Comparison of ENCODE assay signal across 8 cellular contexts in genomic region chr6:30508890-30509736, GRCh38. TPM values are rescaled to one million over a fixed set of nuclear protein-coding genes. Genes with fewer than 3 reads are reported as not detected.
DNase-seq lines count a peak whose midpoint lies in the region; ATAC-seq, FAIRE-seq and TF ChIP-seq lines count a peak whose summit lies in the region.

No MANE protein-coding gene starts in this region.

- no peak for TF ChIP-seq POLR2A in gastrocnemius medialis (IDR thresholded peaks at IDR 0.05)

- intact Hi-C loops in activated T-helper 2 cell treated with anti-CD3 and anti-CD28 coated beads, Interferon-gamma antibody, Interleukin-2, Interleukin-4, amounts not matched to agents 10 μg/mL and 5 μg/mL and 100 μg/mL, durations not matched to agents 14 hours and 24 hours and 36 hours (cut with micrococcal nuclease), result loop anchor here (1.0 kb wide), 1 partner anchor 19 kb away; no protein-coding TSS in a partner anchor
- intact Hi-C loops in gastrocnemius medialis (cut with DNase I; ENCODE audit: low total_unique reads), result no loop called here

- POLR2A ChIA-PET in naive thymus-derived CD8-positive, alpha-beta T cell (lab: Charles Lee), result interaction anchor here (0.7 to 16.3 kb wide), 10 partner anchors 6 to 222 kb away, joined by 3 to 540 read pairs (median 7); partner anchors contain the start of gene HLA-E

- peak overlapping the region; percentile 23 for H3K4me3 Mint-ChIP-seq in activated T-helper 2 cell treated with anti-CD3 and anti-CD28 coated beads, Interferon-gamma antibody, Interleukin-2, Interleukin-4, amounts not matched to agents 10 μg/mL and 5 μg/mL and 100 μg/mL, durations not matched to agents 14 hours and 24 hours and 36 hours (ENCODE audit: low read depth)
- H3K4me3 Mint-ChIP-seq in naive thymus-derived CD8-positive, alpha-beta T cell, result peak overlapping the region; percentile 65 to 87 (median 76)

- H3K4me1 Mint-ChIP-seq in activated T-helper 2 cell treated with anti-CD3 and anti-CD28 coated beads, Interferon-gamma antibody, Interleukin-2, Interleukin-4, amounts not matched to agents 10 μg/mL and 5 μg/mL and 100 μg/mL, durations not matched to agents 14 hours and 24 hours and 36 hours (ENCODE audit: low read depth), result peaks cover 43% of the 10 kb centered on the region
- H3K4me1 Mint-ChIP-seq in naive thymus-derived CD8-positive, alpha-beta T cell, result peaks cover 22 to 76% (median 65%) of the 10 kb centered on the region in 4 donors

- no peaks in the 10 kb centered on the region for H3K9me3 Mint-ChIP-seq in activated T-helper 2 cell treated with anti-CD3 and anti-CD28 coated beads, Interferon-gamma antibody, Interleukin-2, Interleukin-4, amounts not matched to agents 10 μg/mL and 5 μg/mL and 100 μg/mL, durations not matched to agents 14 hours and 24 hours and 36 hours
- no peaks in the 10 kb centered on the region for H3K9me3 Mint-ChIP-seq in naive thymus-derived CD8-positive, alpha-beta T cell

- no peak for TF ChIP-seq CTCF in gastrocnemius medialis (IDR thresholded peaks at IDR 0.05 in 4 of 5, conservative IDR thresholded peaks at IDR 0.05 in 1 of 5)

- DNase-seq in GM18507 (ENCODE audit: extremely low spot score, insufficient read length, low read depth) (no peak), glomerular visceral epithelial cell (ENCODE audit: extremely low spot score) (no peak), NCI-H510A treated with DMSO at 0.1 percent for 48 hours (lab: John Stamatoyannopoulos, UW) (no peak), gastrocnemius medialis (no peak)
- no peak for DNase-seq in activated T-helper 2 cell treated with anti-CD3 and anti-CD28 coated beads, Interferon-gamma antibody, Interleukin-2, Interleukin-4, amounts not matched to agents 10 μg/mL and 5 μg/mL and 100 μg/mL, durations not matched to agents 14 hours and 24 hours and 36 hours (ENCODE audit: low spot score)
- peak in 5 of 10 donors; percentile 53 to 87 (median 86) for DNase-seq in naive thymus-derived CD8-positive, alpha-beta T cell

- peak; percentile 31 for ATAC-seq in HG03575 (IDR thresholded peaks at IDR 0.05; ENCODE audit: extremely low read depth, insufficient number of reproducible peaks, low FRiP score, unreplicated experiment)
- peak; percentile 88 to 90 for ATAC-seq in naive thymus-derived CD8-positive, alpha-beta T cell
- ATAC-seq in HG03457 (IDR thresholded peaks at IDR 0.05; ENCODE audit: unreplicated experiment), result no peak
- no peak for ATAC-seq in gastrocnemius medialis

- no peaks in the 10 kb centered on the region for H3K36me3 ChIP-seq in gastrocnemius medialis

- peak overlapping the region; percentile 82 for H3K27ac Mint-ChIP-seq in activated T-helper 2 cell treated with anti-CD3 and anti-CD28 coated beads, Interferon-gamma antibody, Interleukin-2, Interleukin-4, amounts not matched to agents 10 μg/mL and 5 μg/mL and 100 μg/mL, durations not matched to agents 14 hours and 24 hours and 36 hours
- peak overlapping the region; percentile 53 to 96 (median 88) for H3K27ac Mint-ChIP-seq in naive thymus-derived CD8-positive, alpha-beta T cell

- H3K27ac ChIP-seq in gastrocnemius medialis, result peak overlapping the region in 2 of 4 donors; percentile 28

- FAIRE-seq in GM18507 (lab: Jason Lieb, UNC), result peak; percentile 96

- H3K27me3 Mint-ChIP-seq in activated T-helper 2 cell treated with anti-CD3 and anti-CD28 coated beads, Interferon-gamma antibody, Interleukin-2, Interleukin-4, amounts not matched to agents 10 μg/mL and 5 μg/mL and 100 μg/mL, durations not matched to agents 14 hours and 24 hours and 36 hours (ENCODE audit: low read depth), result no peaks in the 10 kb centered on the region
- H3K27me3 Mint-ChIP-seq in naive thymus-derived CD8-positive, alpha-beta T cell, result peaks cover 0 to 2% (median 0%) of the 10 kb centered on the region in 5 donors

- in situ Hi-C loops in gastrocnemius medialis (cut with MboI; ENCODE audit: low sequenced_read_pairs in 4 of 4), result no loop called here

- H3K27me3 ChIP-seq in gastrocnemius medialis, result no peaks in the 10 kb centered on the region

- no peaks in the 10 kb centered on the region for H3K9me3 ChIP-seq in gastrocnemius medialis

- no peaks in the 10 kb centered on the region for H3K4me1 ChIP-seq in gastrocnemius medialis

- peaks cover 5% of the 10 kb centered on the region for H3K36me3 Mint-ChIP-seq in activated T-helper 2 cell treated with anti-CD3 and anti-CD28 coated beads, Interferon-gamma antibody, Interleukin-2, Interleukin-4, amounts not matched to agents 10 μg/mL and 5 μg/mL and 100 μg/mL, durations not matched to agents 14 hours and 24 hours and 36 hours (ENCODE audit: low read depth)
- H3K36me3 Mint-ChIP-seq in naive thymus-derived CD8-positive, alpha-beta T cell, result no peaks in the 10 kb centered on the region

- H3K4me3 ChIP-seq in gastrocnemius medialis, result no peak overlapping the region

RNA-seq across cellular contexts. Expression of gene HLA-E, which starts 19.8 kb away (rescaled TPM):
- 358 and 360 TPM in 2 replicates for total RNA-seq in activated T-helper 2 cell treated with anti-CD3 and anti-CD28 coated beads, Interferon-gamma antibody, Interleukin-2, Interleukin-4, amounts not matched to agents 10 μg/mL and 5 μg/mL and 100 μg/mL, durations not matched to agents 14 hours and 24 hours and 36 hours
- 1,000 to 10,000 TPM; 1,291 to 1,305 TPM for total RNA-seq in naive thymus-derived CD8-positive, alpha-beta T cell
- polyA plus RNA-seq in naive thymus-derived CD8-positive, alpha-beta T cell, result 1,000 to 10,000 TPM; 2,699 to 2,977 (median 2,826) TPM
- total RNA-seq in gastrocnemius medialis, result 100 to 1,000 TPM; 135 to 248 (median 157) TPM

RNA-seq across cellular contexts. Expression of gene GNL1, which starts 47.2 kb away (rescaled TPM):
- 79.8 and 88.2 TPM in 2 replicates for total RNA-seq in activated T-helper 2 cell treated with anti-CD3 and anti-CD28 coated beads, Interferon-gamma antibody, Interleukin-2, Interleukin-4, amounts not matched to agents 10 μg/mL and 5 μg/mL and 100 μg/mL, durations not matched to agents 14 hours and 24 hours and 36 hours
- 10 to 100 TPM; 78.0 to 80.7 TPM for total RNA-seq in naive thymus-derived CD8-positive, alpha-beta T cell
- 10 to 100 TPM; 24.7 to 34.1 (median 28.7) TPM for polyA plus RNA-seq in naive thymus-derived CD8-positive, alpha-beta T cell
- 10 to 100 TPM; 13.2 to 16.0 (median 14.9) TPM for total RNA-seq in gastrocnemius medialis

RNA-seq across cellular contexts. Expression of gene PRR3, which starts 48.0 kb away (rescaled TPM):
- total RNA-seq in activated T-helper 2 cell treated with anti-CD3 and anti-CD28 coated beads, Interferon-gamma antibody, Interleukin-2, Interleukin-4, amounts not matched to agents 10 μg/mL and 5 μg/mL and 100 μg/mL, durations not matched to agents 14 hours and 24 hours and 36 hours, result 35.0 and 36.6 TPM in 2 replicates
- 10 to 100 TPM; 28.4 to 28.9 TPM for total RNA-seq in naive thymus-derived CD8-positive, alpha-beta T cell
- polyA plus RNA-seq in naive thymus-derived CD8-positive, alpha-beta T cell, result 10 to 100 TPM in 1 of 3 donors, 1 to 10 TPM in 2; 7.9 to 12.7 (median 8.6) TPM
- total RNA-seq in gastrocnemius medialis, result 1 to 10 TPM in 3 of 4 donors, under 1 TPM in 1; 0.75 to 1.6 (median 1.3) TPM

Comparison
In these comparisons a context has a peak if more than half of its experiments do, and no peak if none do; other contexts are left out.
1. ATAC-seq: peak in HG03575 (single experiment) and naive thymus-derived CD8-positive, alpha-beta T cell (2 of 2); none in HG03457 (single experiment) and gastrocnemius medialis (0 of 2).
2. RNA of gene PRR3, which starts 48.0 kb away (total RNA-seq): 35.0 to 36.6 TPM in activated T-helper 2 cell treated with anti-CD3 and anti-CD28 coated beads, Interferon-gamma antibody, Interleukin-2, Interleukin-4, amounts not matched to agents 10 μg/mL and 5 μg/mL and 100 μg/mL, durations not matched to agents 14 hours and 24 hours and 36 hours and 28.4 to 28.9 TPM in naive thymus-derived CD8-positive, alpha-beta T cell; 0.75 to 1.6 TPM in gastrocnemius medialis; every median in the first group is over 10 times any median in the second.